Comparison of ENCODE assay signal across 8 cellular contexts in genomic region chr5:157743163-157744054, GRCh38. TPM values are rescaled to one million over a fixed set of nuclear protein-coding genes. Genes with fewer than 3 reads are reported as not detected.
DNase-seq lines count a peak whose midpoint lies in the region; ATAC-seq and TF ChIP-seq lines count a peak whose summit lies in the region.

LSM11 (plus strand) TSS chr5:157743712; CDS start chr5:157743751, 39 bp downstream.

- peak within 1 kb of the TSS; percentile 4 to 86 for H3K27ac Mint-ChIP-seq in T-cell

- CTCF ChIA-PET in T-cell (lab: Charles Lee) = interaction anchor here (0.5 to 5.1 kb wide), 34 partner anchors 9 to 1363 kb away, joined by 3 to 44 read pairs (median 4); partner anchors contain the start of genes MED7 (in 2 of the 2), THG1L (in 2 of the 2) and CLINT1 (in 1 of the 2)

- no peaks in the 10 kb centered on the region for H3K9me3 Mint-ChIP-seq in T-cell

- H3K27ac ChIP-seq in right atrium auricular region (peak within 1 kb of the TSS; percentile 48 to 58), uterus (peak within 1 kb of the TSS; percentile 84 to 87)

- no peaks in the 10 kb centered on the region for H3K27me3 Mint-ChIP-seq in T-cell

- H3K4me3 ChIP-seq in right atrium auricular region (peak within 1 kb of the TSS; percentile 77 to 85), uterus (peak within 1 kb of the TSS; percentile 49 to 93)

- H3K36me3 ChIP-seq in right atrium auricular region (peaks cover under 1% of the 10 kb centered on the region), uterus (no peaks in the 10 kb centered on the region)

- intact Hi-C loops in uterus (cut with DNase I; ENCODE audit: low total_unique reads) = no loop called here

- H3K4me3 Mint-ChIP-seq in T-cell = peak within 1 kb of the TSS; percentile 79 to 97 (median 92)

- peak; percentile 95 for ATAC-seq in HG02798 (IDR thresholded peaks at IDR 0.05; ENCODE audit: poor library complexity, unreplicated experiment)
- ATAC-seq in T-cell (replicated peaks in 1 of 4) = peak; percentile 91 to 98 (median 93)

- H3K4me1 ChIP-seq in right atrium auricular region (peaks cover 0 to 17% of the 10 kb centered on the region in 2 donors), uterus (peaks cover 0 to 10% of the 10 kb centered on the region in 2 donors)

- POLR2A ChIA-PET in T-cell (lab: Charles Lee) = interaction anchor here (0.6 to 0.9 kb wide), 3 partner anchors 26 to 1638 kb away, joined by 3 to 6 read pairs (median 3); no protein-coding TSS in a partner anchor

- no peaks in the 10 kb centered on the region for H3K27me3 ChIP-seq in right atrium auricular region
- H3K27me3 ChIP-seq in uterus = no peaks in the 10 kb centered on the region

- DNase-seq in GM13977 (ENCODE audit: low spot score) (peak; percentile 97), NCI-H128 (lab: John Stamatoyannopoulos, UW; ENCODE audit: unreplicated experiment) (peak; percentile 54), T-cell (peak; percentile 73 to 94 (median 86)), amniotic stem cell (lab: John Stamatoyannopoulos, UW) (peak; percentile 65), right atrium auricular region (ENCODE audit: low spot score) (peak; percentile 89), putamen (ENCODE audit: low spot score) (peak; percentile 83), uterus (peak; percentile 84 to 93)

- peak; percentile 100 for TF ChIP-seq CTCF in GM13977 (IDR thresholded peaks at IDR 0.05; ENCODE audit: extremely low read depth, insufficient read depth, missing control alignments)
- TF ChIP-seq CTCF in right atrium auricular region (IDR thresholded peaks at IDR 0.05) = peak; percentile 99 to 100
- peak; percentile 95 to 100 (median 100) for TF ChIP-seq CTCF in uterus (IDR thresholded peaks at IDR 0.05)

- peaks cover 23 to 30% (median 27%) of the 10 kb centered on the region in 3 donors for H3K4me1 Mint-ChIP-seq in T-cell

- in situ Hi-C loops in GM13977 (cut with MboI; ENCODE audit: low pct_unique_long_range_greater_than_20kb, low sequenced_read_pairs, unreplicated experiment) = loop anchor here (25.0 kb wide), 1 partner anchor 406 kb away; a partner anchor contains a TSS

- peaks cover 11% of the 10 kb centered on the region for H3K36me3 Mint-ChIP-seq in T-cell

- H3K9me3 ChIP-seq in right atrium auricular region = no peaks in the 10 kb centered on the region
- H3K9me3 ChIP-seq in uterus = no peaks in the 10 kb centered on the region

- peak; percentile 58 to 65 for TF ChIP-seq POLR2A in uterus (IDR thresholded peaks at IDR 0.05)

RNA-seq across cellular contexts. Expression of gene LSM11, which starts in this region (rescaled TPM):
- 1 to 10 TPM; 1.7 to 4.2 (median 3.9) TPM for total RNA-seq in T-cell
- total RNA-seq in right atrium auricular region = 1 to 10 TPM; 1.6 to 2.4 TPM
- total RNA-seq in uterus = 10 to 100 TPM in 1 of 4 donors, 1 to 10 TPM in 3; 2.8 to 14.3 (median 8.7) TPM

Comparison
In these comparisons a context has a peak if more than half of its experiments do, and no peak if none do; other contexts are left out.
1. Peak in every context shown above with its lines: DNase-seq, ATAC-seq, H3K4me3 ChIP-seq and H3K27ac ChIP-seq.